ENCODE assay signal across 9 cellular contexts in genomic region chr6:161274488-161274858, GRCh38. TPM values are rescaled to one million over a fixed set of nuclear protein-coding genes. Genes with fewer than 3 reads are reported as not detected.
DNase-seq lines count a peak whose midpoint lies in the region; ATAC-seq and TF ChIP-seq lines count a peak whose summit lies in the region.
"Had no signal": no experiment of that assay in that cellular context is flagged by ENCODE, and none has a peak within 500 bp of the region (broad histone marks: within the 10 kb centered on the region; RNA-seq: fewer than 3 reads in every experiment).

No MANE protein-coding gene starts in this region.

- H3K4me1 Mint-ChIP-seq in stimulated activated naive CD8-positive, alpha-beta T cell treated with anti-CD3 and anti-CD28 coated beads, Interleukin-15, amount 100 ng/mL, for 72 hours: peaks cover 21% of the 10 kb centered on the region

- H4K20me1 ChIP-seq in hepatocyte (ENCODE audit: insufficient read depth, poor library complexity, severe bottlenecking): no peaks in the 10 kb centered on the region

- ATAC-seq in stimulated activated naive CD8-positive, alpha-beta T cell treated with anti-CD3 and anti-CD28 coated beads, Interleukin-15, amount 100 ng/mL, for 72 hours: peak; percentile 10

- H3K4me3 ChIP-seq in WI38 (ENCODE audit: low read depth, low read length) (peak overlapping the region; percentile 76), hepatocyte (peak overlapping the region; percentile 28)

- peak overlapping the region in 1 of 2 donors; percentile 98 for H3K27ac Mint-ChIP-seq in stimulated activated naive CD8-positive, alpha-beta T cell treated with anti-CD3 and anti-CD28 coated beads, Interleukin-15, amount 100 ng/mL, for 72 hours

- WGBS in hepatocyte (ENCODE audit: low lambda C conversion rate, missing lambda C conversion rate): 23% methylated on average over 8 of the region's 8 CpGs

- H3K79me2 ChIP-seq in hepatocyte: peaks cover 26% of the 10 kb centered on the region

- H3K9me3 Mint-ChIP-seq in stimulated activated naive CD8-positive, alpha-beta T cell treated with anti-CD3 and anti-CD28 coated beads, Interleukin-15, amount 100 ng/mL, for 72 hours: no peaks in the 10 kb centered on the region

- TF ChIP-seq CTCF in WI38 (IDR thresholded peaks at IDR 0.05; ENCODE audit: low read depth, low read length) (no peak), hepatocyte (IDR thresholded peaks at IDR 0.05; ENCODE audit: poor library complexity) (no peak)

- H2AFZ ChIP-seq in hepatocyte: peak overlapping the region; percentile 84

- H3K27me3 ChIP-seq in hepatocyte: no peaks in the 10 kb centered on the region

- H3K9me2 ChIP-seq in hepatocyte (replicated peaks; ENCODE audit: insufficient read depth): no peaks in the 10 kb centered on the region

- no peaks in the 10 kb centered on the region for H3K9me3 ChIP-seq in hepatocyte (ENCODE audit: low read depth)

- H3K4me2 ChIP-seq in hepatocyte: peak overlapping the region; percentile 78

- H3K27ac ChIP-seq in hepatocyte: peak overlapping the region; percentile 66
- H3K27ac ChIP-seq: 22Rv1 had no signal

- peak; percentile 60 for DNase-seq in DMS 273 (lab: John Stamatoyannopoulos, UW; ENCODE audit: unreplicated experiment)
- no peak for DNase-seq in DMS 273 treated with DMSO at 0.1 percent for 48 hours (lab: John Stamatoyannopoulos, UW)
- DNase-seq in hepatocyte (ENCODE audit: low spot score): no peak
- DNase-seq in stimulated activated naive CD8-positive, alpha-beta T cell treated with anti-CD3 and anti-CD28 coated beads, Interleukin-15, amount 100 ng/mL, for 72 hours: no peak
- DNase-seq in COLO829 (ENCODE audit: low spot score): no peak
- DNase-seq in GDM1 (lab: John Stamatoyannopoulos, UW): no peak
- no peak for DNase-seq in stimulated activated CD4-positive, alpha-beta T cell treated with anti-CD3 and anti-CD28 coated beads, Interleukin-2, amount 100 ng/mL, for 48 hours

- peak overlapping the region; percentile 83 to 97 for H3K4me3 Mint-ChIP-seq in stimulated activated naive CD8-positive, alpha-beta T cell treated with anti-CD3 and anti-CD28 coated beads, Interleukin-15, amount 100 ng/mL, for 72 hours

- H3K4me1 ChIP-seq in hepatocyte (ENCODE audit: insufficient read depth): peaks cover 14% of the 10 kb centered on the region

- peaks cover 6% of the 10 kb centered on the region for H3K27me3 Mint-ChIP-seq in stimulated activated naive CD8-positive, alpha-beta T cell treated with anti-CD3 and anti-CD28 coated beads, Interleukin-15, amount 100 ng/mL, for 72 hours

- H3K36me3 ChIP-seq in hepatocyte (replicated peaks; ENCODE audit: insufficient read depth, low read depth): no peaks in the 10 kb centered on the region

RNA-seq across cellular contexts. Expression of gene AGPAT4, which starts 0.6 kb away (rescaled TPM):
- total RNA-seq in hepatocyte: 7.7 and 10.6 TPM in 2 replicates
- 11.8 and 14.5 TPM in 2 replicates for polyA plus RNA-seq in hepatocyte
